ENCODE assay signal across 2 cellular contexts in the genomic region with DNA sequence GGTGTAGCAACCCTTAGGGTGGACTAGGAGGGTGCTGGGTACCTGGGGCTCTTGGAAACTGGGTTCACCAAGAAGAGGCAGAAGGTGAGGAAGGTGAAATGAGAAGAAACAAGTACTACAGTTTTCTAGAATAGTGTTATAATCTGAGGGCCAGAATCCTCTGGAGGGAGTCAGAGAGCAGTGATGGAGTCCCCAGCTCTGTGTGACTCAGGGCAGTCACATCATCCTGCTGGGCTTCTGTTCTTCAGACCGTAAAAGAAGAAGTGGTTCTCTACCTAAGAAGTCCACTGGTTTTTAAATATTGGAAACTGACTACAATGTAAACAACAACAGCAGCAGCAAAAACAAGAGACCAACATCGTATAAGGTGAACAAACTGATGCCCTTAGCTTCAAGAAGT.
TF ChIP-seq lines count a peak whose summit lies in the region.

No MANE protein-coding gene starts in this region.

TF ChIP-seq in Ishikawa, 13 proteins besides CTCF, POLR2A, EP300 and RAD21 (continued from another document):
- TF ChIP-seq REST (IDR thresholded peaks at IDR 0.05; ENCODE audit: low read depth): no peak
- TF ChIP-seq EGR1 (IDR thresholded peaks at IDR 0.05): no peak
- TF ChIP-seq YY1 (IDR thresholded peaks at IDR 0.05; ENCODE audit: low read depth): no peak
- TF ChIP-seq TCF12 (IDR thresholded peaks at IDR 0.05; ENCODE audit: low read depth): no peak
- TF ChIP-seq ZBTB7A (IDR thresholded peaks at IDR 0.05; ENCODE audit: low read depth): no peak
- no peak for TF ChIP-seq TEAD4 (IDR thresholded peaks at IDR 0.05)
- TF ChIP-seq, protein P1, sequence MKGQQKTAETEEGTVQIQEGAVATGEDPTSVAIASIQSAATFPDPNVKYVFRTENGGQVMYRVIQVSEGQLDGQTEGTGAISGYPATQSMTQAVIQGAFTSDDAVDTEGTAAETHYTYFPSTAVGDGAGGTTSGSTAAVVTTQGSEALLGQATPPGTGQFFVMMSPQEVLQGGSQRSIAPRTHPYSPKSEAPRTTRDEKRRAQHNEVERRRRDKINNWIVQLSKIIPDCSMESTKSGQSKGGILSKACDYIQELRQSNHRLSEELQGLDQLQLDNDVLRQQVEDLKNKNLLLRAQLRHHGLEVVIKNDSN (IDR thresholded peaks at IDR 0.05): no peak
- no peak for TF ChIP-seq CREB1 (IDR thresholded peaks at IDR 0.05; ENCODE audit: low read depth)
- no peak for TF ChIP-seq TAF1 (IDR thresholded peaks at IDR 0.05; ENCODE audit: low read depth)
- TF ChIP-seq CEBPB (IDR thresholded peaks at IDR 0.05): no peak

TF ChIP-seq in K562, 482 proteins besides CTCF, POLR2A, EP300 and RAD21 (continued from another document):
- no peak for TF ChIP-seq ZBTB49 (CRISPR knock-in tag; IDR thresholded peaks at IDR 0.05; ENCODE audit: borderline replicate concordance)
- TF ChIP-seq POU5F1 (IDR thresholded peaks at IDR 0.05; ENCODE audit: borderline replicate concordance, low read depth, low read length, partially characterized antibody): no peak
- no peak for TF ChIP-seq HMBOX1 (IDR thresholded peaks at IDR 0.05)
- TF ChIP-seq, protein P2, sequence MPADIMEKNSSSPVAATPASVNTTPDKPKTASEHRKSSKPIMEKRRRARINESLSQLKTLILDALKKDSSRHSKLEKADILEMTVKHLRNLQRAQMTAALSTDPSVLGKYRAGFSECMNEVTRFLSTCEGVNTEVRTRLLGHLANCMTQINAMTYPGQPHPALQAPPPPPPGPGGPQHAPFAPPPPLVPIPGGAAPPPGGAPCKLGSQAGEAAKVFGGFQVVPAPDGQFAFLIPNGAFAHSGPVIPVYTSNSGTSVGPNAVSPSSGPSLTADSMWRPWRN (IDR thresholded peaks at IDR 0.05; ENCODE audit: low read depth): no peak
- TF ChIP-seq E2F3 (CRISPR knock-in tag; IDR thresholded peaks at IDR 0.05): no peak
- no peak for TF ChIP-seq MCM2 (IDR thresholded peaks at IDR 0.05; ENCODE audit: low read depth)
- TF ChIP-seq HNRNPH1 (optimal IDR thresholded peaks at IDR 0.05; ENCODE audit: low read depth, low read length): no peak
- no peak for TF ChIP-seq POLR3A (IDR thresholded peaks at IDR 0.05; ENCODE audit: borderline replicate concordance, extremely low read depth, insufficient read depth, insufficient read length)
- no peak for TF ChIP-seq ZNF41 (CRISPR knock-in tag; conservative IDR thresholded peaks at IDR 0.05)
- TF ChIP-seq, protein P3, sequence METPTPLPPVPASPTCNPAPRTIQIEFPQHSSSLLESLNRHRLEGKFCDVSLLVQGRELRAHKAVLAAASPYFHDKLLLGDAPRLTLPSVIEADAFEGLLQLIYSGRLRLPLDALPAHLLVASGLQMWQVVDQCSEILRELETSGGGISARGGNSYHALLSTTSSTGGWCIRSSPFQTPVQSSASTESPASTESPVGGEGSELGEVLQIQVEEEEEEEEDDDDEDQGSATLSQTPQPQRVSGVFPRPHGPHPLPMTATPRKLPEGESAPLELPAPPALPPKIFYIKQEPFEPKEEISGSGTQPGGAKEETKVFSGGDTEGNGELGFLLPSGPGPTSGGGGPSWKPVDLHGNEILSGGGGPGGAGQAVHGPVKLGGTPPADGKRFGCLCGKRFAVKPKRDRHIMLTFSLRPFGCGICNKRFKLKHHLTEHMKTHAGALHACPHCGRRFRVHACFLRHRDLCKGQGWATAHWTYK (CRISPR knock-in tag; IDR thresholded peaks at IDR 0.05): no peak
TF ChIP-seq in K562: peak in this region for 0.
